In the genomic region with DNA sequence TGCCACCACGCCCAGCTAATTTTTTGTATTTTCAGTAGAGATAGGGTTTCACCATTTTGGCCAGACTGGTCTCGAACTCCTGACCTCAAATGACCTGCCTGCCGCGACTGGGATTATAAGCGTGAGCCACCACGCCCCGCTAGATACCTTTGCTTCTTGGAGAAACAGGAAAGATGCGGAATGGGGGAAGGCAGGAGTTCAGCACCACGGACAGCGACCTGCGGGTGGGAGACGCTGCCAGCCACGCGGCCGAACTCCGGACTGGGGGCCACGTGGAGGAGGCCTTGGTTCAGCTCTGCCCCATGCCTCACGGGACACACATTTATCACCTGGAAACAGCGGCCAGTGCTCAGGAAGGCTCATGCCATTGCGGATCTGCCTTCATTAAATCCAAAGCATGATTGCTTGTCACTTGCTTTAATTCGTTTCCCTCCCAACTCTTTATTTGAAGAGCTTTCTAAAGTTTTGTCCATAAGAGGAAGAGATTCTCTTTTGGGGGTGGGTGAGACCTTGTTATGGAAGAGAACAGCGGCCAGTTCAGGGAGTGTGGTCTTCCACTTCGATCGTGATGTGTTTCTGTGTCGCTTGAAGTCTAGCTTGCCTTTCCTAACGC, we compare ENCODE assay signal across 1 cellular context.
TF ChIP-seq lines count a peak whose summit lies in the region.

No MANE protein-coding gene starts in this region.

TF ChIP-seq in HepG2, 621 proteins besides CTCF, POLR2A, EP300 and RAD21 (continued from another document and continues in another):
- TF ChIP-seq PAF1 (CRISPR knock-in tag; IDR thresholded peaks at IDR 0.05) (no peak), KAT8 (CRISPR knock-in tag; IDR thresholded peaks at IDR 0.05) (peak; percentile 75), ZNF138 (CRISPR knock-in tag; IDR thresholded peaks at IDR 0.05; ENCODE audit: low read depth) (peak; percentile 93; the same call in 1 of the 2 replicates), SIX4 (CRISPR knock-in tag; IDR thresholded peaks at IDR 0.05) (peak; percentile 89), ZFX (CRISPR knock-in tag; IDR thresholded peaks at IDR 0.05; ENCODE audit: low read depth) (peak; percentile 50; the same call in 1 of the 2 replicates), MXI1 (IDR thresholded peaks at IDR 0.05; ENCODE audit: borderline replicate concordance, low read depth, low read length) (peak; percentile 97; the same call in 2 of the 3 replicates), XRCC5 (optimal IDR thresholded peaks at IDR 0.05; ENCODE audit: low read length) (peak; percentile 60), CBFB (CRISPR knock-in tag; IDR thresholded peaks at IDR 0.05) (peak; percentile 61; the same call in 1 of the 2 replicates), DNMT1 (CRISPR knock-in tag; IDR thresholded peaks at IDR 0.05) (peak; percentile 75; the same call in 1 of the 2 replicates), WIZ (CRISPR knock-in tag; IDR thresholded peaks at IDR 0.05) (peak; percentile 98), ZSCAN22 (CRISPR knock-in tag; IDR thresholded peaks at IDR 0.05) (0 out of 2 replicates have a peak, but pooled peaks have one; percentile 60), KLF13 (CRISPR knock-in tag; IDR thresholded peaks at IDR 0.05) (peak; percentile 93), ZSCAN9 (CRISPR knock-in tag; IDR thresholded peaks at IDR 0.05; ENCODE audit: borderline replicate concordance) (peak; percentile 99), SSRP1 (CRISPR knock-in tag; IDR thresholded peaks at IDR 0.05) (no peak), ELF3 (CRISPR knock-in tag; IDR thresholded peaks at IDR 0.05) (peak; percentile 85), PHF5A (CRISPR knock-in tag; IDR thresholded peaks at IDR 0.05; ENCODE audit: low read depth, unreplicated experiment) (no peak), IKZF4 (CRISPR knock-in tag; IDR thresholded peaks at IDR 0.05; ENCODE audit: borderline replicate concordance, low read depth, not compliant biosample characterization) (peak; percentile 96), ZFP37 (CRISPR knock-in tag; IDR thresholded peaks at IDR 0.05; ENCODE audit: borderline replicate concordance) (peak; percentile 99), JUND (CRISPR knock-in tag; IDR thresholded peaks at IDR 0.05) (peak; percentile 54), SCMH1 (CRISPR knock-in tag; IDR thresholded peaks at IDR 0.05; ENCODE audit: borderline replicate concordance) (no peak), KLF15 (CRISPR knock-in tag; IDR thresholded peaks at IDR 0.05; ENCODE audit: borderline replicate concordance) (peak; percentile 90), HNRNPK (IDR thresholded peaks at IDR 0.05; ENCODE audit: low read depth, low read length, poor library complexity, severe bottlenecking) (no peak), KDM2A (CRISPR knock-in tag; IDR thresholded peaks at IDR 0.05; ENCODE audit: borderline replicate concordance, low read depth) (peak; percentile 81; the same call in 1 of the 2 replicates), NPAS2 (CRISPR knock-in tag; IDR thresholded peaks at IDR 0.05; ENCODE audit: borderline replicate concordance) (no peak), ZNF232 (CRISPR knock-in tag; IDR thresholded peaks at IDR 0.05; ENCODE audit: borderline replicate concordance) (peak; percentile 99), ZNF616 (CRISPR knock-in tag; IDR thresholded peaks at IDR 0.05; ENCODE audit: low read depth) (peak; percentile 92), ZNF431 (CRISPR knock-in tag; IDR thresholded peaks at IDR 0.05; ENCODE audit: borderline replicate concordance, low read depth) (peak; percentile 91), FLYWCH1 (CRISPR knock-in tag; IDR thresholded peaks at IDR 0.05) (no peak), ZSCAN12 (CRISPR knock-in tag; IDR thresholded peaks at IDR 0.05) (peak; percentile 96), ZNF790 (CRISPR knock-in tag; IDR thresholded peaks at IDR 0.05; ENCODE audit: borderline replicate concordance) (peak; percentile 98; the same call in 1 of the 2 replicates), ZNF383 (CRISPR knock-in tag; IDR thresholded peaks at IDR 0.05; ENCODE audit: borderline replicate concordance) (no peak), ZNF549 (CRISPR knock-in tag; IDR thresholded peaks at IDR 0.05) (0 out of 2 replicates have a peak, but pooled peaks have one; percentile 66), KLF9 (CRISPR knock-in tag; IDR thresholded peaks at IDR 0.05; ENCODE audit: low read depth) (no peak)
- TF ChIP-seq, protein P1, sequence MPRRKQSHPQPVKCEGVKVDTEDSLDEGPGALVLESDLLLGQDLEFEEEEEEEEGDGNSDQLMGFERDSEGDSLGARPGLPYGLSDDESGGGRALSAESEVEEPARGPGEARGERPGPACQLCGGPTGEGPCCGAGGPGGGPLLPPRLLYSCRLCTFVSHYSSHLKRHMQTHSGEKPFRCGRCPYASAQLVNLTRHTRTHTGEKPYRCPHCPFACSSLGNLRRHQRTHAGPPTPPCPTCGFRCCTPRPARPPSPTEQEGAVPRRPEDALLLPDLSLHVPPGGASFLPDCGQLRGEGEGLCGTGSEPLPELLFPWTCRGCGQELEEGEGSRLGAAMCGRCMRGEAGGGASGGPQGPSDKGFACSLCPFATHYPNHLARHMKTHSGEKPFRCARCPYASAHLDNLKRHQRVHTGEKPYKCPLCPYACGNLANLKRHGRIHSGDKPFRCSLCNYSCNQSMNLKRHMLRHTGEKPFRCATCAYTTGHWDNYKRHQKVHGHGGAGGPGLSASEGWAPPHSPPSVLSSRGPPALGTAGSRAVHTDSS (CRISPR knock-in tag; conservative IDR thresholded peaks at IDR 0.05), result no peak
- TF ChIP-seq, protein P2, sequence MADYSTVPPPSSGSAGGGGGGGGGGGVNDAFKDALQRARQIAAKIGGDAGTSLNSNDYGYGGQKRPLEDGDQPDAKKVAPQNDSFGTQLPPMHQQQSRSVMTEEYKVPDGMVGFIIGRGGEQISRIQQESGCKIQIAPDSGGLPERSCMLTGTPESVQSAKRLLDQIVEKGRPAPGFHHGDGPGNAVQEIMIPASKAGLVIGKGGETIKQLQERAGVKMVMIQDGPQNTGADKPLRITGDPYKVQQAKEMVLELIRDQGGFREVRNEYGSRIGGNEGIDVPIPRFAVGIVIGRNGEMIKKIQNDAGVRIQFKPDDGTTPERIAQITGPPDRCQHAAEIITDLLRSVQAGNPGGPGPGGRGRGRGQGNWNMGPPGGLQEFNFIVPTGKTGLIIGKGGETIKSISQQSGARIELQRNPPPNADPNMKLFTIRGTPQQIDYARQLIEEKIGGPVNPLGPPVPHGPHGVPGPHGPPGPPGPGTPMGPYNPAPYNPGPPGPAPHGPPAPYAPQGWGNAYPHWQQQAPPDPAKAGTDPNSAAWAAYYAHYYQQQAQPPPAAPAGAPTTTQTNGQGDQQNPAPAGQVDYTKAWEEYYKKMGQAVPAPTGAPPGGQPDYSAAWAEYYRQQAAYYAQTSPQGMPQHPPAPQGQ (CRISPR knock-in tag; IDR thresholded peaks at IDR 0.05; ENCODE audit: borderline replicate concordance), result no peak
- TF ChIP-seq, protein P3, sequence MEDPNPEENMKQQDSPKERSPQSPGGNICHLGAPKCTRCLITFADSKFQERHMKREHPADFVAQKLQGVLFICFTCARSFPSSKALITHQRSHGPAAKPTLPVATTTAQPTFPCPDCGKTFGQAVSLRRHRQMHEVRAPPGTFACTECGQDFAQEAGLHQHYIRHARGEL (CRISPR knock-in tag; IDR thresholded peaks at IDR 0.05), result no peak
- TF ChIP-seq, protein P4, sequence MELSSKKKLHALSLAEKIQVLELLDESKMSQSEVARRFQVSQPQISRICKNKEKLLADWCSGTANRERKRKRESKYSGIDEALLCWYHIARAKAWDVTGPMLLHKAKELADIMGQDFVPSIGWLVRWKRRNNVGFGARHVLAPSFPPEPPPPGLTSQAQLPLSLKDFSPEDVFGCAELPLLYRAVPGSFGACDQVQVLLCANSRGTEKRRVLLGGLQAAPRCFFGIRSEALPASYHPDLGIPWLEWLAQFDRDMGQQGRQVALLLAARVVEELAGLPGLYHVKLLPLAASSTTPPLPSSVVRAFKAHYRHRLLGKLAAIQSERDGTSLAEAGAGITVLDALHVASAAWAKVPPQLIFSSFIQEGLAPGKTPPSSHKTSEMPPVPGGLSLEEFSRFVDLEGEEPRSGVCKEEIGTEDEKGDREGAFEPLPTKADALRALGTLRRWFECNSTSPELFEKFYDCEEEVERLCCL (CRISPR knock-in tag; IDR thresholded peaks at IDR 0.05; ENCODE audit: borderline replicate concordance), result no peak
- TF ChIP-seq, protein P5, sequence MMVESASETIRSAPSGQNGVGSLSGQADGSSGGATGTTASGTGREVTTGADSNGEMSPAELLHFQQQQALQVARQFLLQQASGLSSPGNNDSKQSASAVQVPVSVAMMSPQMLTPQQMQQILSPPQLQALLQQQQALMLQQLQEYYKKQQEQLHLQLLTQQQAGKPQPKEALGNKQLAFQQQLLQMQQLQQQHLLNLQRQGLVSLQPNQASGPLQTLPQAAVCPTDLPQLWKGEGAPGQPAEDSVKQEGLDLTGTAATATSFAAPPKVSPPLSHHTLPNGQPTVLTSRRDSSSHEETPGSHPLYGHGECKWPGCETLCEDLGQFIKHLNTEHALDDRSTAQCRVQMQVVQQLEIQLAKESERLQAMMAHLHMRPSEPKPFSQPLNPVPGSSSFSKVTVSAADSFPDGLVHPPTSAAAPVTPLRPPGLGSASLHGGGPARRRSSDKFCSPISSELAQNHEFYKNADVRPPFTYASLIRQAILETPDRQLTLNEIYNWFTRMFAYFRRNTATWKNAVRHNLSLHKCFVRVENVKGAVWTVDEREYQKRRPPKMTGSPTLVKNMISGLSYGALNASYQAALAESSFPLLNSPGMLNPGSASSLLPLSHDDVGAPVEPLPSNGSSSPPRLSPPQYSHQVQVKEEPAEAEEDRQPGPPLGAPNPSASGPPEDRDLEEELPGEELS (CRISPR knock-in tag; IDR thresholded peaks at IDR 0.05), result peak; percentile 67
- TF ChIP-seq, protein P6, sequence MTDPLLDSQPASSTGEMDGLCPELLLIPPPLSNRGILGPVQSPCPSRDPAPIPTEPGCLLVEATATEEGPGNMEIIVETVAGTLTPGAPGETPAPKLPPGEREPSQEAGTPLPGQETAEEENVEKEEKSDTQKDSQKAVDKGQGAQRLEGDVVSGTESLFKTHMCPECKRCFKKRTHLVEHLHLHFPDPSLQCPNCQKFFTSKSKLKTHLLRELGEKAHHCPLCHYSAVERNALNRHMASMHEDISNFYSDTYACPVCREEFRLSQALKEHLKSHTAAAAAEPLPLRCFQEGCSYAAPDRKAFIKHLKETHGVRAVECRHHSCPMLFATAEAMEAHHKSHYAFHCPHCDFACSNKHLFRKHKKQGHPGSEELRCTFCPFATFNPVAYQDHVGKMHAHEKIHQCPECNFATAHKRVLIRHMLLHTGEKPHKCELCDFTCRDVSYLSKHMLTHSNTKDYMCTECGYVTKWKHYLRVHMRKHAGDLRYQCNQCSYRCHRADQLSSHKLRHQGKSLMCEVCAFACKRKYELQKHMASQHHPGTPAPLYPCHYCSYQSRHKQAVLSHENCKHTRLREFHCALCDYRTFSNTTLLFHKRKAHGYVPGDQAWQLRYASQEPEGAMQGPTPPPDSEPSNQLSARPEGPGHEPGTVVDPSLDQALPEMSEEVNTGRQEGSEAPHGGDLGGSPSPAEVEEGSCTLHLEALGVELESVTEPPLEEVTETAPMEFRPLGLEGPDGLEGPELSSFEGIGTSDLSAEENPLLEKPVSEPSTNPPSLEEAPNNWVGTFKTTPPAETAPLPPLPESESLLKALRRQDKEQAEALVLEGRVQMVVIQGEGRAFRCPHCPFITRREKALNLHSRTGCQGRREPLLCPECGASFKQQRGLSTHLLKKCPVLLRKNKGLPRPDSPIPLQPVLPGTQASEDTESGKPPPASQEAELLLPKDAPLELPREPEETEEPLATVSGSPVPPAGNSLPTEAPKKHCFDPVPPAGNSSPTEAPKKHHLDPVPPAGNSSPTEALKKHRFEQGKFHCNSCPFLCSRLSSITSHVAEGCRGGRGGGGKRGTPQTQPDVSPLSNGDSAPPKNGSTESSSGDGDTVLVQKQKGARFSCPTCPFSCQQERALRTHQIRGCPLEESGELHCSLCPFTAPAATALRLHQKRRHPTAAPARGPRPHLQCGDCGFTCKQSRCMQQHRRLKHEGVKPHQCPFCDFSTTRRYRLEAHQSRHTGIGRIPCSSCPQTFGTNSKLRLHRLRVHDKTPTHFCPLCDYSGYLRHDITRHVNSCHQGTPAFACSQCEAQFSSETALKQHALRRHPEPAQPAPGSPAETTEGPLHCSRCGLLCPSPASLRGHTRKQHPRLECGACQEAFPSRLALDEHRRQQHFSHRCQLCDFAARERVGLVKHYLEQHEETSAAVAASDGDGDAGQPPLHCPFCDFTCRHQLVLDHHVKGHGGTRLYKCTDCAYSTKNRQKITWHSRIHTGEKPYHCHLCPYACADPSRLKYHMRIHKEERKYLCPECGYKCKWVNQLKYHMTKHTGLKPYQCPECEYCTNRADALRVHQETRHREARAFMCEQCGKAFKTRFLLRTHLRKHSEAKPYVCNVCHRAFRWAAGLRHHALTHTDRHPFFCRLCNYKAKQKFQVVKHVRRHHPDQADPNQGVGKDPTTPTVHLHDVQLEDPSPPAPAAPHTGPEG (CRISPR knock-in tag; IDR thresholded peaks at IDR 0.05), result peak; percentile 92
- TF ChIP-seq, protein P7, sequence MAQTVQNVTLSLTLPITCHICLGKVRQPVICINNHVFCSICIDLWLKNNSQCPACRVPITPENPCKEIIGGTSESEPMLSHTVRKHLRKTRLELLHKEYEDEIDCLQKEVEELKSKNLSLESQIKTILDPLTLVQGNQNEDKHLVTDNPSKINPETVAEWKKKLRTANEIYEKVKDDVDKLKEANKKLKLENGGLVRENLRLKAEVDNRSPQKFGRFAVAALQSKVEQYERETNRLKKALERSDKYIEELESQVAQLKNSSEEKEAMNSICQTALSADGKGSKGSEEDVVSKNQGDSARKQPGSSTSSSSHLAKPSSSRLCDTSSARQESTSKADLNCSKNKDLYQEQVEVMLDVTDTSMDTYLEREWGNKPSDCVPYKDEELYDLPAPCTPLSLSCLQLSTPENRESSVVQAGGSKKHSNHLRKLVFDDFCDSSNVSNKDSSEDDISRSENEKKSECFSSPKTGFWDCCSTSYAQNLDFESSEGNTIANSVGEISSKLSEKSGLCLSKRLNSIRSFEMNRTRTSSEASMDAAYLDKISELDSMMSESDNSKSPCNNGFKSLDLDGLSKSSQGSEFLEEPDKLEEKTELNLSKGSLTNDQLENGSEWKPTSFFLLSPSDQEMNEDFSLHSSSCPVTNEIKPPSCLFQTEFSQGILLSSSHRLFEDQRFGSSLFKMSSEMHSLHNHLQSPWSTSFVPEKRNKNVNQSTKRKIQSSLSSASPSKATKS (CRISPR knock-in tag; IDR thresholded peaks at IDR 0.05), result no peak
- TF ChIP-seq, protein P8, sequence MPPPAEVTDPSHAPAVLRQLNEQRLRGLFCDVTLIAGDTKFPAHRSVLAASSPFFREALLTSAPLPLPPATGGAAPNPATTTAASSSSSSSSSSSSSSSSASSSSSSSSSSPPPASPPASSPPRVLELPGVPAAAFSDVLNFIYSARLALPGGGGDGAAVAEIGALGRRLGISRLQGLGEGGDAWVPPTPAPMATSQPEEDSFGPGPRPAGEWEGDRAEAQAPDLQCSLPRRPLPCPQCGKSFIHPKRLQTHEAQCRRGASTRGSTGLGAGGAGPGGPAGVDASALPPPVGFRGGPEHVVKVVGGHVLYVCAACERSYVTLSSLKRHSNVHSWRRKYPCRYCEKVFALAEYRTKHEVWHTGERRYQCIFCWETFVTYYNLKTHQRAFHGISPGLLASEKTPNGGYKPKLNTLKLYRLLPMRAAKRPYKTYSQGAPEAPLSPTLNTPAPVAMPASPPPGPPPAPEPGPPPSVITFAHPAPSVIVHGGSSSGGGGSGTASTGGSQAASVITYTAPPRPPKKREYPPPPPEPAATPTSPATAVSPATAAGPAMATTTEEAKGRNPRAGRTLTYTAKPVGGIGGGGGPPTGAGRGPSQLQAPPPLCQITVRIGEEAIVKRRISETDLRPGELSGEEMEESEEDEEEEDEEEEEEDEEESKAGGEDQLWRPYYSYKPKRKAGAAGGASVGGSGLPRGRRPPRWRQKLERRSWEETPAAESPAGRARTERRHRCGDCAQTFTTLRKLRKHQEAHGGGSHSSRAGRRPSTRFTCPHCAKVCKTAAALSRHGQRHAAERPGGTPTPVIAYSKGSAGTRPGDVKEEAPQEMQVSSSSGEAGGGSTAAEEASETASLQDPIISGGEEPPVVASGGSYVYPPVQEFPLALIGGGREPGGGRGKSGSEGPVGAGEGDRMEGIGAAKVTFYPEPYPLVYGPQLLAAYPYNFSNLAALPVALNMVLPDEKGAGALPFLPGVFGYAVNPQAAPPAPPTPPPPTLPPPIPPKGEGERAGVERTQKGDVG (CRISPR knock-in tag; IDR thresholded peaks at IDR 0.05; ENCODE audit: borderline replicate concordance), result no peak
